In genomic region chr6:57313711-57314471, GRCh38 we compare ENCODE assay signal across 8 cellular contexts. TPM values are rescaled to one million over a fixed set of nuclear protein-coding genes. Genes with fewer than 3 reads are reported as not detected.
DNase-seq lines count a peak whose midpoint lies in the region; ATAC-seq and TF ChIP-seq lines count a peak whose summit lies in the region.

No MANE protein-coding gene starts in this region.

- DNase-seq in HFF-Myc (ENCODE audit: extremely low read depth, low read depth) (peak; percentile 99), amniotic epithelial cell (ENCODE audit: low read depth) (peak; percentile 99), iris pigment epithelial cell (ENCODE audit: low read depth) (peak; percentile 98), thoracic aorta (ENCODE audit: low spot score) (peak; percentile 17), MV-4-11 (lab: John Stamatoyannopoulos, UW) (no peak), DMS79 treated with DMSO at 0.1 percent for 48 hours (lab: John Stamatoyannopoulos, UW) (no peak)
- DNase-seq in activated effector memory CD4-positive, alpha-beta T cell treated with anti-CD3 and anti-CD28 coated beads, Interleukin-2, amount 50 U/mL, for 16 hours = no peak

- H3K4me1 ChIP-seq in thoracic aorta (ENCODE audit: control insufficient read depth in 1 of 2, low read depth in 2 of 2) = peaks cover 14 to 34% of the 10 kb centered on the region in 2 donors

- peak overlapping the region; percentile 85 to 91 for H3K27ac ChIP-seq in thoracic aorta

- H3K9me3 ChIP-seq in thoracic aorta = no peaks in the 10 kb centered on the region

- H3K4me3 ChIP-seq in HFF-Myc (replicated peaks; ENCODE audit: low read depth, low read length) (peak overlapping the region; percentile 14), thoracic aorta (peak overlapping the region; percentile 48)

- ATAC-seq in thoracic aorta (ENCODE audit: insufficient number of reproducible peaks, low FRiP score, low read depth) = peak; percentile 97
- ATAC-seq in HG02938 (IDR thresholded peaks at IDR 0.05; ENCODE audit: unreplicated experiment) = no peak

- TF ChIP-seq CTCF in HFF-Myc (IDR thresholded peaks at IDR 0.05; ENCODE audit: low read depth, low read length, missing control alignments) (no peak), thoracic aorta (IDR thresholded peaks at IDR 0.05) (peak; percentile 32)

- H3K27me3 ChIP-seq in thoracic aorta (replicated peaks; ENCODE audit: insufficient read depth) = no peaks in the 10 kb centered on the region

- H3K36me3 ChIP-seq in thoracic aorta = no peaks in the 10 kb centered on the region

RNA-seq across cellular contexts. Expression of gene PRIM2, which starts 3.5 kb away (rescaled TPM):
- total RNA-seq in thoracic aorta = 10 to 100 TPM in 1 of 2 donors, 1 to 10 TPM in 1; 7.3 to 11.4 TPM

Comparison
In these comparisons a context has a peak if more than half of its experiments do, and no peak if none do; other contexts are left out.
1. DNase-seq: peak in HFF-Myc (single experiment), amniotic epithelial cell (single experiment), iris pigment epithelial cell (single experiment) and thoracic aorta (single experiment); none in activated effector memory CD4-positive, alpha-beta T cell treated with anti-CD3 and anti-CD28 coated beads, Interleukin-2, amount 50 U/mL, for 16 hours (single experiment), MV-4-11 (single experiment) and DMS79 treated with DMSO at 0.1 percent for 48 hours (single experiment).